8 cellular contexts compared by ENCODE assay signal in the genomic region with DNA sequence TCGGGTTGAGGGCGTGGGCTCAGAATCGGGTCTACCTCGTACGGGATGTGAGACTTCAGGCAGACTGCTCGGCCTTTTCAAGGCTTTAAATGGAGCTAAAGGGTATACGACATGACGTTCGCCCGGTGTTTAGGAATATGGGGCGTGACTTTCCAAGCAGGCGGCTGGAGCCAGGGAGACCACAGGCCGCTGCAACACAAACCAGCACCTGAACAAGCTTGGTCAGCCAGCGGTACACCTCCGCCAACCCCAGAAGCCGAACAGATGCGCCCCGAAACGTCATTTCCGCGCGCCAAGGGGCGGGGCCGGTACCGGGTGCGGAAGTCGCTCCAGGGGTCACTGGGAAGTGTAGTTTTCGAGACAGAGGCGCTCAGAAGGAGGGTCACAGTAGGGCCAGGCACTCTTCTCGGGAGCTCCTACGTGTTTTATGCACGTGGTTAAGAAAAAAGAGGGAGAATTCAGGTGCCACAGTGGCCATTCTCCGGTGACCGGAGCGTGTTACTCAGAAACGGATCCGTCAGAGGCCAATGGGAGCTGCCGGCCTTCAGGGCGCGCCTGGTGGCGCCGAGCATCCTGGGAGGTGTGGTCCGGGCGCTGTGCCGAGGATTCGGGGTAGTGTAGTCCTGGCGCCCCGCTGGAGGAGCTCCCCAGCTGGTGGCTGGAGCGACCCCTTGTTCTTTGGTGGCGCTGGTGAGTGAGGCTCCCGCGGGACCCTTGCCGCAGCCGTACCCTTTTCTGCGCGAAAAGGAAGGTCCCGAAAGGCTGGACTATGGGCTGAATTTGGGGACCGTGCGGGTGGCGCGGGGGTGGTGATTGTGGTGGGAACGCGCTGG. TPM values are rescaled to one million over a fixed set of nuclear protein-coding genes. Genes with fewer than 3 reads are reported as not detected.
A peak's percentile ranks its signal among the peaks of the same experiment; 100 is the strongest.
DNase-seq lines count a peak whose midpoint lies in the region; FAIRE-seq and TF ChIP-seq lines count a peak whose summit lies in the region.

TSS of gene ZNF133 (plus strand) at position 613 of the 833 bp plus-strand sequence. CDS start 17,160 bp downstream, outside the sequence.

- H2BK5ac ChIP-seq in H9 (ENCODE audit: insufficient read length, low read length), result no peak within 1 kb of the TSS

- H3K27me3 Mint-ChIP-seq in H9 (ENCODE audit: low read depth) (peaks cover 15% of the 10 kb centered on the region), nephron progenitor cell (ENCODE audit: low read depth, poor library complexity) (peaks cover 22% of the 10 kb centered on the region)
- peaks cover 20% of the 10 kb centered on the region for H3K27me3 Mint-ChIP-seq in stimulated activated naive CD8-positive, alpha-beta T cell treated with anti-CD3 and anti-CD28 coated beads, Interleukin-15, Interleukin-2, amounts not matched to agents 100 ng/mL and 50 ng/mL, for 24 hours

- no CpG with 5 or more reads among the region's 63 CpGs for WGBS in H9 (ENCODE audit: extremely low coverage, insufficient read length, low lambda C conversion rate)

- H3K4me3 Mint-ChIP-seq in H9 (peak within 1 kb of the TSS; percentile 95 to 98), nephron progenitor cell (peak within 1 kb of the TSS; percentile 94)
- peak within 1 kb of the TSS; percentile 97 for H3K4me3 Mint-ChIP-seq in stimulated activated naive CD8-positive, alpha-beta T cell treated with anti-CD3 and anti-CD28 coated beads, Interleukin-15, Interleukin-2, amounts not matched to agents 100 ng/mL and 50 ng/mL, for 24 hours

- no peak within 1 kb of the TSS for H2BK15ac ChIP-seq in H9 (ENCODE audit: low read depth, low read length)

- H3K9me3 ChIP-seq in H9 (ENCODE audit: control insufficient read depth, low read depth, low read length), result no peaks in the 10 kb centered on the region

- DNase-seq in H9 (peak; percentile 97), M059J (ENCODE audit: low read depth) (peak; percentile 95), fibroblast of the conjunctiva (ENCODE audit: low read depth) (peak; percentile 74), nephron progenitor cell (peak; percentile 98)
- DNase-seq in activated effector memory CD4-positive, alpha-beta T cell treated with anti-CD3 and anti-CD28 coated beads, Interleukin-2, amount 50 U/mL, for 16 hours, result peak; percentile 99

- peak within 1 kb of the TSS; percentile 97 for H2AFZ ChIP-seq in H9 (ENCODE audit: low read length)

- H3K4ac ChIP-seq in H9 (ENCODE audit: low read depth, low read length), result no peak within 1 kb of the TSS

- H3K23ac ChIP-seq in H9 (ENCODE audit: insufficient read length, low read depth, low read length), result no peak within 1 kb of the TSS

- H4K20me1 ChIP-seq in H9 (ENCODE audit: control insufficient read depth, insufficient read depth, insufficient read length), result no peaks in the 10 kb centered on the region

- no peak within 1 kb of the TSS for H4K5ac ChIP-seq in H9 (ENCODE audit: insufficient read length, low read depth, low read length)

- H3K56ac ChIP-seq in H9 (ENCODE audit: insufficient read length, low read depth, low read length), result no peak within 1 kb of the TSS

- peak within 1 kb of the TSS; percentile 96 to 100 (median 98) for H3K27ac Mint-ChIP-seq in H9
- peak within 1 kb of the TSS; percentile 98 for H3K27ac Mint-ChIP-seq in nephron progenitor cell
- H3K27ac Mint-ChIP-seq in stimulated activated naive CD8-positive, alpha-beta T cell treated with anti-CD3 and anti-CD28 coated beads, Interleukin-15, Interleukin-2, amounts not matched to agents 100 ng/mL and 50 ng/mL, for 24 hours, result peak within 1 kb of the TSS; percentile 94

- peak; percentile 92 for TF ChIP-seq POLR2A in Raji (IDR thresholded peaks at IDR 0.05; ENCODE audit: insufficient read depth, low read depth, low read length)

- peak within 1 kb of the TSS; percentile 96 for H3K18ac ChIP-seq in H9 (ENCODE audit: insufficient read length, low read depth, low read length)

- no peaks in the 10 kb centered on the region for H3K4me1 ChIP-seq in H9 (ENCODE audit: insufficient read depth, low read length)

- no peak within 1 kb of the TSS for H3T11ph ChIP-seq in H9 (ENCODE audit: low read length)

- H3K79me2 ChIP-seq in H9 (ENCODE audit: insufficient read depth, low read length), result no peaks in the 10 kb centered on the region; the same call in 1 of the 2 replicates

- peak; percentile 71 for FAIRE-seq in G401.6 (lab: Jason Lieb, UNC)

- H3K9me3 Mint-ChIP-seq in H9 (peaks cover 16 to 23% of the 10 kb centered on the region in 2 experiments), nephron progenitor cell (peaks cover 52% of the 10 kb centered on the region)
- H3K9me3 Mint-ChIP-seq in stimulated activated naive CD8-positive, alpha-beta T cell treated with anti-CD3 and anti-CD28 coated beads, Interleukin-15, Interleukin-2, amounts not matched to agents 100 ng/mL and 50 ng/mL, for 24 hours, result peaks cover 15% of the 10 kb centered on the region

- H2BK120ac ChIP-seq in H9 (ENCODE audit: low read depth, low read length, poor library complexity, severe bottlenecking), result peak within 1 kb of the TSS; percentile 36

- no peaks in the 10 kb centered on the region for H3K27me3 ChIP-seq in H9 (ENCODE audit: insufficient read depth, low read length)

- no peak within 1 kb of the TSS for H4K8ac ChIP-seq in H9 (replicated peaks; ENCODE audit: insufficient read length, low read depth, low read length)

- peak within 1 kb of the TSS; percentile 63 for H3K4me2 ChIP-seq in H9 (ENCODE audit: insufficient read depth, insufficient read length, low read length)

- peaks cover 4% of the 10 kb centered on the region for H3K23me2 ChIP-seq in H9 (ENCODE audit: insufficient read length, low read depth, low read length, poor library complexity, severe bottlenecking)

- H3K14ac ChIP-seq in H9 (ENCODE audit: insufficient read depth, low read length), result peak within 1 kb of the TSS; percentile 95

- peak within 1 kb of the TSS; percentile 49 for H3K27ac ChIP-seq in H9 (ENCODE audit: insufficient read length, low read depth, low read length)

- no peaks in the 10 kb centered on the region for H3K79me1 ChIP-seq in H9 (ENCODE audit: insufficient read depth, low read depth, low read length, poor library complexity, severe bottlenecking)

- H3K4me1 Mint-ChIP-seq in H9, result peaks cover 15 to 16% of the 10 kb centered on the region in 2 experiments
- peaks cover 31% of the 10 kb centered on the region for H3K4me1 Mint-ChIP-seq in nephron progenitor cell
- peaks cover 20% of the 10 kb centered on the region for H3K4me1 Mint-ChIP-seq in stimulated activated naive CD8-positive, alpha-beta T cell treated with anti-CD3 and anti-CD28 coated beads, Interleukin-15, Interleukin-2, amounts not matched to agents 100 ng/mL and 50 ng/mL, for 24 hours (ENCODE audit: low read depth)

- peak within 1 kb of the TSS; percentile 85 for H3K9ac ChIP-seq in H9 (ENCODE audit: extremely low read depth, insufficient read length, low read length)

- peak; percentile 17; the same call in 2 of the 3 replicates for TF ChIP-seq CTCF in H9 (conservative IDR thresholded peaks at IDR 0.05)
- no peak for TF ChIP-seq CTCF in nephron progenitor cell (IDR thresholded peaks at IDR 0.05)

- no peak within 1 kb of the TSS for H2AK5ac ChIP-seq in H9 (ENCODE audit: insufficient read length, low read length)

- H3K36me3 Mint-ChIP-seq in H9 (ENCODE audit: insufficient read depth in 1 of 3, low read depth in 3 of 3) (peaks cover 15 to 39% (median 19%) of the 10 kb centered on the region in 3 experiments), nephron progenitor cell (ENCODE audit: low read depth) (peaks cover 46% of the 10 kb centered on the region)
- H3K36me3 Mint-ChIP-seq in stimulated activated naive CD8-positive, alpha-beta T cell treated with anti-CD3 and anti-CD28 coated beads, Interleukin-15, Interleukin-2, amounts not matched to agents 100 ng/mL and 50 ng/mL, for 24 hours (ENCODE audit: low read depth), result peaks cover 30% of the 10 kb centered on the region

- no peak within 1 kb of the TSS for H2BK20ac ChIP-seq in H9 (ENCODE audit: low read depth, low read length, poor library complexity, severe bottlenecking)

- no peak within 1 kb of the TSS for H4K91ac ChIP-seq in H9 (ENCODE audit: insufficient read length, low read depth, low read length)

- H2BK12ac ChIP-seq in H9 (ENCODE audit: insufficient read length, low read depth, low read length), result peak within 1 kb of the TSS; percentile 85

RNA-seq across cellular contexts. Expression of gene ZNF133, which starts in this region (rescaled TPM):
- 10.1 and 11.0 TPM in 2 replicates for total RNA-seq in H9 (2021)
- 23.8 and 31.5 TPM in 2 replicates for total RNA-seq in M059J (2014; rRNA removed; shearing (Covaris generic))

Comparison
In these comparisons a context has a peak if more than half of its experiments do, and no peak if none do; other contexts are left out.
1. Peak in every context shown above with its lines: DNase-seq and H3K27ac ChIP-seq.